ENCODE assay signal across 9 cellular contexts in the genomic region with DNA sequence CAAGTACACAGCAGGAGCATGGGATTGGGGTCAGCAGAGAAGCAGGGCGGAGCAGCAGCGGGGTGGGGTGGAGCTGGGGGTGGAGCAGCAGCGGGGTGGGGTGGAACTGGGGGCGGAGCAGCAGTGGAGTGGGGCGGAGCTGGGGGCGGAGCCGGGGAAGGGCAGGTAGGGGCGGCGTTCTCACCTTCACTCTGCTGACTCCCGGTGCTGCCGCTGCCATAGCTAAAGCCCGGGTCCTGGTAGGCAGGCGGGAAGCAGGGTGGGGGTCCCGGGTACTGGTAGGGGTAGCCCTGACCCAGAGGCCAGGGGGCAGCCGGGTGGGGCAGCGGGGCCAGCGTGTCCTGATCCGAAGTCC. TPM values are rescaled to one million over a fixed set of nuclear protein-coding genes. Genes with fewer than 3 reads are reported as not detected.
A peak's percentile ranks its signal among the peaks of the same experiment; 100 is the strongest.
DNase-seq lines count a peak whose midpoint lies in the region; ATAC-seq and TF ChIP-seq lines count a peak whose summit lies in the region.
"Had no signal": no experiment of that assay in that cellular context is flagged by ENCODE, and none has a peak within 500 bp of the region (broad histone marks: within the 10 kb centered on the region; RNA-seq: fewer than 3 reads in every experiment).

No MANE protein-coding gene starts in this region.

- H3K36me3 ChIP-seq in CD8-positive, alpha-beta T cell (ENCODE audit: insufficient read depth, low read length): no peaks in the 10 kb centered on the region
- peaks cover 0 to 29% (median 0%) of the 10 kb centered on the region in 3 experiments for H3K36me3 ChIP-seq in naive thymus-derived CD4-positive, alpha-beta T cell (ENCODE audit: control insufficient read depth in 2 of 3, insufficient read depth in 3 of 3, low read length in 3 of 3)

- H3K36me3 Mint-ChIP-seq in CD8-positive, alpha-beta T cell: peaks cover 19% of the 10 kb centered on the region
- H3K36me3 Mint-ChIP-seq in naive thymus-derived CD4-positive, alpha-beta T cell: peaks cover 0 to 11% (median 4%) of the 10 kb centered on the region in 5 donors

- H3K4me3 ChIP-seq in CD8-positive, alpha-beta T cell (ENCODE audit: low read depth, low read length): no peak overlapping the region
- no peak overlapping the region for H3K4me3 ChIP-seq in naive thymus-derived CD4-positive, alpha-beta T cell (ENCODE audit: low read length)

- ATAC-seq in CD8-positive, alpha-beta T cell: peak; percentile 83
- ATAC-seq in naive thymus-derived CD4-positive, alpha-beta T cell: peak; percentile 60
- ATAC-seq in GM21528 (IDR thresholded peaks at IDR 0.05; ENCODE audit: low FRiP score, unreplicated experiment) (no peak), HG02588 (IDR thresholded peaks at IDR 0.05; ENCODE audit: unreplicated experiment) (no peak)

- H3K27me3 ChIP-seq in CD8-positive, alpha-beta T cell (ENCODE audit: insufficient read depth, low read length): no peaks in the 10 kb centered on the region
- H3K27me3 ChIP-seq in naive thymus-derived CD4-positive, alpha-beta T cell (ENCODE audit: control insufficient read depth in 2 of 2, insufficient read depth in 2 of 2, low read length in 2 of 2): no peaks in the 10 kb centered on the region

- TF ChIP-seq CTCF in CD8-positive, alpha-beta T cell (IDR thresholded peaks at IDR 0.05): no peak

- no peaks in the 10 kb centered on the region for H3K9me3 ChIP-seq in CD8-positive, alpha-beta T cell (ENCODE audit: low read length)
- no peaks in the 10 kb centered on the region for H3K9me3 ChIP-seq in naive thymus-derived CD4-positive, alpha-beta T cell (ENCODE audit: control insufficient read depth in 2 of 3, low read length in 3 of 3)

- H3K4me1 ChIP-seq in CD8-positive, alpha-beta T cell (ENCODE audit: insufficient read depth, low read length): no peaks in the 10 kb centered on the region
- H3K4me1 ChIP-seq in naive thymus-derived CD4-positive, alpha-beta T cell (ENCODE audit: control insufficient read depth in 2 of 2, insufficient read depth in 2 of 2, low read length in 2 of 2): no peaks in the 10 kb centered on the region

- no peak overlapping the region for H3K27ac ChIP-seq in CD8-positive, alpha-beta T cell (ENCODE audit: low read depth, low read length)
- H3K27ac ChIP-seq in naive thymus-derived CD4-positive, alpha-beta T cell (ENCODE audit: low read depth, low read length): no peak overlapping the region

- H3K27ac Mint-ChIP-seq in CD8-positive, alpha-beta T cell: no peak overlapping the region
- no peak overlapping the region for H3K27ac Mint-ChIP-seq in naive thymus-derived CD4-positive, alpha-beta T cell

- H3K9me3 Mint-ChIP-seq in CD8-positive, alpha-beta T cell: no peaks in the 10 kb centered on the region
- peaks cover 0 to 4% (median 0%) of the 10 kb centered on the region in 11 donors for H3K9me3 Mint-ChIP-seq in naive thymus-derived CD4-positive, alpha-beta T cell

- H3K4me3 Mint-ChIP-seq in CD8-positive, alpha-beta T cell: no peak overlapping the region
- H3K4me3 Mint-ChIP-seq in naive thymus-derived CD4-positive, alpha-beta T cell: no peak overlapping the region

- CTCF ChIA-PET in CD8-positive, alpha-beta T cell (lab: Charles Lee): no interaction called here
- CTCF ChIA-PET in HEK293T (lab: Yijun Ruan, JAX): no interaction called here
- CTCF ChIA-PET in naive thymus-derived CD4-positive, alpha-beta T cell (lab: Charles Lee): no interaction called here

- intact Hi-C loops in CD8-positive, alpha-beta T cell (cut with DNase I, micrococcal nuclease): no loop called here
- intact Hi-C loops in naive thymus-derived CD4-positive, alpha-beta T cell (cut with micrococcal nuclease): no loop called here

- no peaks in the 10 kb centered on the region for H3K4me1 Mint-ChIP-seq in CD8-positive, alpha-beta T cell (ENCODE audit: low read depth)
- peaks cover 0 to 2% (median 0%) of the 10 kb centered on the region in 7 donors for H3K4me1 Mint-ChIP-seq in naive thymus-derived CD4-positive, alpha-beta T cell

- no peaks in the 10 kb centered on the region for H3K27me3 Mint-ChIP-seq in CD8-positive, alpha-beta T cell (ENCODE audit: low read depth)
- no peaks in the 10 kb centered on the region for H3K27me3 Mint-ChIP-seq in naive thymus-derived CD4-positive, alpha-beta T cell

- POLR2A ChIA-PET in CD8-positive, alpha-beta T cell (lab: Charles Lee): no interaction called here
- POLR2A ChIA-PET in HEK293T (lab: Yijun Ruan, JAX): interaction anchor here (1.1 kb wide), 1 partner anchor 10 kb away, joined by 3 read pairs; no protein-coding TSS in a partner anchor
- POLR2A ChIA-PET in naive thymus-derived CD4-positive, alpha-beta T cell (lab: Charles Lee): no interaction called here

- DNase-seq in CD8-positive, alpha-beta T cell: peak in 2 of 7 experiments; percentile 38 to 45
- DNase-seq in HEK293T (ENCODE audit: extremely low spot score): peak; percentile 61
- peak; percentile 43 for DNase-seq in activated T-cell treated with anti-CD3 and anti-CD28 coated beads for 48 hours (ENCODE audit: low read depth)
- peak in 2 of 9 donors; percentile 31 to 62 for DNase-seq in naive thymus-derived CD4-positive, alpha-beta T cell
- DNase-seq in activated effector memory CD4-positive, alpha-beta T cell treated with Interleukin-2 at 50 U/mL for 16 hours: no peak
- DNase-seq in GOT3 (lab: John Stamatoyannopoulos, UW): no peak

TF ChIP-seq in HEK293T, 16 proteins besides CTCF, POLR2A, EP300 and RAD21:
- no peak for TF ChIP-seq ARNT (IDR thresholded peaks at IDR 0.05)

RNA-seq across cellular contexts. Expression of a gene that starts 6.7 kb away (rescaled TPM):
- under 1 TPM; 0.58 to 0.73 TPM for total RNA-seq in CD8-positive, alpha-beta T cell
- 1 to 10 TPM; 1.1 to 2.6 (median 1.8) TPM for total RNA-seq in naive thymus-derived CD4-positive, alpha-beta T cell
- under 1 TPM in 1 of 2 donors, not detected in 1; 0.32 TPM for polyA plus RNA-seq in naive thymus-derived CD4-positive, alpha-beta T cell
- total RNA-seq: H4 had no signal

RNA-seq across cellular contexts. Expression of a gene that starts 11.4 kb away (rescaled TPM):
- total RNA-seq in CD8-positive, alpha-beta T cell: 10 to 100 TPM; 44.5 to 45.5 TPM
- 10 to 100 TPM; 40.2 to 54.9 (median 45.9) TPM for total RNA-seq in naive thymus-derived CD4-positive, alpha-beta T cell
- 1 to 10 TPM in 1 of 2 donors, under 1 TPM in 1; 0.78 to 1.1 TPM for polyA plus RNA-seq in naive thymus-derived CD4-positive, alpha-beta T cell

RNA-seq across cellular contexts. Expression of a gene that starts 13.2 kb away (rescaled TPM):
- total RNA-seq in CD8-positive, alpha-beta T cell: 1 to 10 TPM; 7.3 to 7.9 TPM
- total RNA-seq in naive thymus-derived CD4-positive, alpha-beta T cell: 10 to 100 TPM; 11.5 to 29.3 (median 19.1) TPM
- 10 to 100 TPM; 17.7 to 26.5 TPM for polyA plus RNA-seq in naive thymus-derived CD4-positive, alpha-beta T cell

RNA-seq across cellular contexts. Expression of a gene that starts 13.3 kb away (rescaled TPM):
- 100 to 1,000 TPM; 139 to 156 TPM for total RNA-seq in CD8-positive, alpha-beta T cell
- total RNA-seq in naive thymus-derived CD4-positive, alpha-beta T cell: 100 to 1,000 TPM; 126 to 187 (median 161) TPM
- polyA plus RNA-seq in naive thymus-derived CD4-positive, alpha-beta T cell: 10 to 100 TPM; 62.8 to 74.0 TPM

RNA-seq across cellular contexts. Expression of a gene that starts 20.6 kb away (rescaled TPM):
- total RNA-seq in CD8-positive, alpha-beta T cell: 1 to 10 TPM; 7.5 to 9.3 TPM
- total RNA-seq in naive thymus-derived CD4-positive, alpha-beta T cell: 1 to 10 TPM in 3 of 5 experiments, under 1 TPM in 2; 0.39 to 2.2 (median 1.0) TPM
- polyA plus RNA-seq in naive thymus-derived CD4-positive, alpha-beta T cell: under 1 TPM; 0.41 to 0.66 TPM

Comparison
In these comparisons a context has a peak if more than half of its experiments do, and no peak if none do; other contexts are left out.
1. ATAC-seq: peak in CD8-positive, alpha-beta T cell (single experiment) and naive thymus-derived CD4-positive, alpha-beta T cell (single experiment); none in GM21528 (single experiment) and HG02588 (single experiment).
2. DNase-seq: peak in HEK293T (single experiment) and activated T-cell treated with anti-CD3 and anti-CD28 coated beads for 48 hours (single experiment); none in activated effector memory CD4-positive, alpha-beta T cell treated with Interleukin-2 at 50 U/mL for 16 hours (single experiment) and GOT3 (single experiment).